ENCODE assay signal across 1 cellular context in the genomic region with DNA sequence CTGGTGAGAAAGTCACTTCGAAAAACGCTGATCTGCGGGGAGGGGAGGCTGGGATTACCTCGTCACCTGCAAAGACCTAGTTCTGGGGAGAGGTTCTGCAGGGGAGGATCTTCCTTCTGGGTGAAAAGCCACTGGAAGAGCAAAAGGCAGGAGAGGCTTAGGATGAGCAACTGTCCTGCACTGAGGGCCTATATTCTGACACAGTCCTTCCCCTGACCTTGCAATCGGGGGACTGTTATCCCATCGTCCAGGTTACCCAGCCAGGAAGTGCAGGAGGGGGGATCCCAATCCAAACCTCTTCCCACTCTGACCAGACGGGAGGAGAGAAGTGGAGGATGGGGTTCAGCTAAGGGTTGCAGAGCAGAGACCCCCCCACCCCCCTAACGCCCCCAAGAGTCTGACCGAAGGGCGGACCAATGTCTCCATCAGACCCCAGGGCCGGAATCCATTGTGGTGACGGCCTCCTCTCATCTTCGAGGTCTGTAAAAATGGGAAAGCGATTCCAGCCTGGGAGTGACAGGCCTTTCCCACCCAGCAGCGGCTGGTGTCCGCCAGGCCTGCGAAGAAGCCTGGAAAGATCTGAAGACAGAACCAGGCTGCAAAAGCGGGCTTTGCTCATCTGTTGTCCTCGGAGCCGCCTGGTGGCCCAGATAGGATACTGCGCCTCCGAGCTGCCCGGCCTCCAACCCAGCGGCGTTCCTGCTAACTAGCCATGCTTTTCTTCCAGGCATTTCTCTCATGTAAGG.
A peak's percentile ranks its signal among the peaks of the same experiment; 100 is the strongest.
TF ChIP-seq lines count a peak whose summit lies in the region.

No MANE protein-coding gene starts in this region.

TF ChIP-seq in K562, 482 proteins besides CTCF, POLR2A, EP300 and RAD21 (continued from another document and continues in another):
- TF ChIP-seq, protein P1, sequence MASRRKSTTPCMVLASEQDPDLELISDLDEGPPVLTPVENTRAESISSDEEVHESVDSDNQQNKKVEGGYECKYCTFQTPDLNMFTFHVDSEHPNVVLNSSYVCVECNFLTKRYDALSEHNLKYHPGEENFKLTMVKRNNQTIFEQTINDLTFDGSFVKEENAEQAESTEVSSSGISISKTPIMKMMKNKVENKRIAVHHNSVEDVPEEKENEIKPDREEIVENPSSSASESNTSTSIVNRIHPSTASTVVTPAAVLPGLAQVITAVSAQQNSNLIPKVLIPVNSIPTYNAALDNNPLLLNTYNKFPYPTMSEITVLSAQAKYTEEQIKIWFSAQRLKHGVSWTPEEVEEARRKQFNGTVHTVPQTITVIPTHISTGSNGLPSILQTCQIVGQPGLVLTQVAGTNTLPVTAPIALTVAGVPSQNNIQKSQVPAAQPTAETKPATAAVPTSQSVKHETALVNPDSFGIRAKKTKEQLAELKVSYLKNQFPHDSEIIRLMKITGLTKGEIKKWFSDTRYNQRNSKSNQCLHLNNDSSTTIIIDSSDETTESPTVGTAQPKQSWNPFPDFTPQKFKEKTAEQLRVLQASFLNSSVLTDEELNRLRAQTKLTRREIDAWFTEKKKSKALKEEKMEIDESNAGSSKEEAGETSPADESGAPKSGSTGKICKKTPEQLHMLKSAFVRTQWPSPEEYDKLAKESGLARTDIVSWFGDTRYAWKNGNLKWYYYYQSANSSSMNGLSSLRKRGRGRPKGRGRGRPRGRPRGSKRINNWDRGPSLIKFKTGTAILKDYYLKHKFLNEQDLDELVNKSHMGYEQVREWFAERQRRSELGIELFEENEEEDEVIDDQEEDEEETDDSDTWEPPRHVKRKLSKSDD (conservative IDR thresholded peaks at IDR 0.05; ENCODE audit: low read length), result no peak
- TF ChIP-seq, protein P2, sequence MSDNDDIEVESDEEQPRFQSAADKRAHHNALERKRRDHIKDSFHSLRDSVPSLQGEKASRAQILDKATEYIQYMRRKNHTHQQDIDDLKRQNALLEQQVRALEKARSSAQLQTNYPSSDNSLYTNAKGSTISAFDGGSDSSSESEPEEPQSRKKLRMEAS (CRISPR knock-in tag; IDR thresholded peaks at IDR 0.05), result peak; percentile 14; the same call in 1 of the 2 replicates
- no peak for TF ChIP-seq HNRNPUL1 (IDR thresholded peaks at IDR 0.05; ENCODE audit: low read length)
- TF ChIP-seq YY1 (IDR thresholded peaks at IDR 0.05; ENCODE audit: borderline replicate concordance in 1 of 3, control insufficient read depth in 1 of 3, extremely low read depth in 1 of 3, insufficient read depth in 3 of 3, insufficient read length in 1 of 3, insufficient replicate concordance in 2 of 3, low read depth in 1 of 3, low read length in 2 of 3), result no peak
- no peak for TF ChIP-seq RFX1 (IDR thresholded peaks at IDR 0.05)
- no peak for TF ChIP-seq RBM34 (IDR thresholded peaks at IDR 0.05; ENCODE audit: borderline replicate concordance, insufficient read depth, low read length)
- peak; percentile 48 for TF ChIP-seq TBP (optimal IDR thresholded peaks at IDR 0.05; ENCODE audit: low read depth, low read length)
- no peak for TF ChIP-seq DNMT1 (IDR thresholded peaks at IDR 0.05)
- TF ChIP-seq, protein P3, sequence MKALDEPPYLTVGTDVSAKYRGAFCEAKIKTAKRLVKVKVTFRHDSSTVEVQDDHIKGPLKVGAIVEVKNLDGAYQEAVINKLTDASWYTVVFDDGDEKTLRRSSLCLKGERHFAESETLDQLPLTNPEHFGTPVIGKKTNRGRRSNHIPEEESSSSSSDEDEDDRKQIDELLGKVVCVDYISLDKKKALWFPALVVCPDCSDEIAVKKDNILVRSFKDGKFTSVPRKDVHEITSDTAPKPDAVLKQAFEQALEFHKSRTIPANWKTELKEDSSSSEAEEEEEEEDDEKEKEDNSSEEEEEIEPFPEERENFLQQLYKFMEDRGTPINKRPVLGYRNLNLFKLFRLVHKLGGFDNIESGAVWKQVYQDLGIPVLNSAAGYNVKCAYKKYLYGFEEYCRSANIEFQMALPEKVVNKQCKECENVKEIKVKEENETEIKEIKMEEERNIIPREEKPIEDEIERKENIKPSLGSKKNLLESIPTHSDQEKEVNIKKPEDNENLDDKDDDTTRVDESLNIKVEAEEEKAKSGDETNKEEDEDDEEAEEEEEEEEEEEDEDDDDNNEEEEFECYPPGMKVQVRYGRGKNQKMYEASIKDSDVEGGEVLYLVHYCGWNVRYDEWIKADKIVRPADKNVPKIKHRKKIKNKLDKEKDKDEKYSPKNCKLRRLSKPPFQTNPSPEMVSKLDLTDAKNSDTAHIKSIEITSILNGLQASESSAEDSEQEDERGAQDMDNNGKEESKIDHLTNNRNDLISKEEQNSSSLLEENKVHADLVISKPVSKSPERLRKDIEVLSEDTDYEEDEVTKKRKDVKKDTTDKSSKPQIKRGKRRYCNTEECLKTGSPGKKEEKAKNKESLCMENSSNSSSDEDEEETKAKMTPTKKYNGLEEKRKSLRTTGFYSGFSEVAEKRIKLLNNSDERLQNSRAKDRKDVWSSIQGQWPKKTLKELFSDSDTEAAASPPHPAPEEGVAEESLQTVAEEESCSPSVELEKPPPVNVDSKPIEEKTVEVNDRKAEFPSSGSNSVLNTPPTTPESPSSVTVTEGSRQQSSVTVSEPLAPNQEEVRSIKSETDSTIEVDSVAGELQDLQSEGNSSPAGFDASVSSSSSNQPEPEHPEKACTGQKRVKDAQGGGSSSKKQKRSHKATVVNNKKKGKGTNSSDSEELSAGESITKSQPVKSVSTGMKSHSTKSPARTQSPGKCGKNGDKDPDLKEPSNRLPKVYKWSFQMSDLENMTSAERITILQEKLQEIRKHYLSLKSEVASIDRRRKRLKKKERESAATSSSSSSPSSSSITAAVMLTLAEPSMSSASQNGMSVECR (CRISPR knock-in tag; IDR thresholded peaks at IDR 0.05), result no peak
- no peak for TF ChIP-seq TRIM25 (IDR thresholded peaks at IDR 0.05; ENCODE audit: borderline replicate concordance)
- TF ChIP-seq RBBP5 (IDR thresholded peaks at IDR 0.05; ENCODE audit: borderline replicate concordance, insufficient read depth, low read length, poor library complexity, severe bottlenecking), result no peak
- TF ChIP-seq, protein P4, sequence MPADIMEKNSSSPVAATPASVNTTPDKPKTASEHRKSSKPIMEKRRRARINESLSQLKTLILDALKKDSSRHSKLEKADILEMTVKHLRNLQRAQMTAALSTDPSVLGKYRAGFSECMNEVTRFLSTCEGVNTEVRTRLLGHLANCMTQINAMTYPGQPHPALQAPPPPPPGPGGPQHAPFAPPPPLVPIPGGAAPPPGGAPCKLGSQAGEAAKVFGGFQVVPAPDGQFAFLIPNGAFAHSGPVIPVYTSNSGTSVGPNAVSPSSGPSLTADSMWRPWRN (IDR thresholded peaks at IDR 0.05; ENCODE audit: low read depth), result no peak
- no peak for TF ChIP-seq KDM5B (IDR thresholded peaks at IDR 0.05; ENCODE audit: insufficient replicate concordance, low read depth, low read length)
- TF ChIP-seq KLF10 (CRISPR knock-in tag; IDR thresholded peaks at IDR 0.05), result no peak
- TF ChIP-seq, protein P5, sequence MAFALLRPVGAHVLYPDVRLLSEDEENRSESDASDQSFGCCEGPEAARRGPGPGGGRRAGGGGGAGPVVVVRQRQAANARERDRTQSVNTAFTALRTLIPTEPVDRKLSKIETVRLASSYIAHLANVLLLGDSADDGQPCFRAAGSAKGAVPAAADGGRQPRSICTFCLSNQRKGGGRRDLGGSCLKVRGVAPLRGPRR (CRISPR knock-in tag; IDR thresholded peaks at IDR 0.05), result no peak
- TF ChIP-seq, protein P6, sequence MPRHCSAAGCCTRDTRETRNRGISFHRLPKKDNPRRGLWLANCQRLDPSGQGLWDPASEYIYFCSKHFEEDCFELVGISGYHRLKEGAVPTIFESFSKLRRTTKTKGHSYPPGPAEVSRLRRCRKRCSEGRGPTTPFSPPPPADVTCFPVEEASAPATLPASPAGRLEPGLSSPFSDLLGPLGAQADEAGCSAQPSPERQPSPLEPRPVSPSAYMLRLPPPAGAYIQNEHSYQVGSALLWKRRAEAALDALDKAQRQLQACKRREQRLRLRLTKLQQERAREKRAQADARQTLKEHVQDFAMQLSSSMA (CRISPR knock-in tag; IDR thresholded peaks at IDR 0.05), result no peak
- no peak for TF ChIP-seq MCM3 (IDR thresholded peaks at IDR 0.05)
- peak; percentile 37 to 79; a peak in 1 of 4 replicates for TF ChIP-seq TEAD1 (CRISPR knock-in tag; IDR thresholded peaks at IDR 0.05)
- TF ChIP-seq KDM4B (IDR thresholded peaks at IDR 0.05; ENCODE audit: borderline replicate concordance in 2 of 2, low read depth in 1 of 2), result 0 out of 4 replicates have a peak, but pooled peaks of 1 of the 2 experiments have one; percentile 27
- TF ChIP-seq FOXK2 (conservative IDR thresholded peaks at IDR 0.05 in 1 of 2, IDR thresholded peaks at IDR 0.05 in 1 of 2; ENCODE audit: low read depth in 2 of 2), result no peak
- no peak for TF ChIP-seq EHMT2 (IDR thresholded peaks at IDR 0.05)
- TF ChIP-seq PBX2 (CRISPR knock-in tag; IDR thresholded peaks at IDR 0.05; ENCODE audit: low read depth), result 0 out of 2 replicates have a peak, but pooled peaks have one; percentile 4
- TF ChIP-seq PBX2 (tag; conservative IDR thresholded peaks at IDR 0.05; ENCODE audit: low read depth), result no peak
- TF ChIP-seq MCM7 (IDR thresholded peaks at IDR 0.05), result no peak
- TF ChIP-seq, protein P7, sequence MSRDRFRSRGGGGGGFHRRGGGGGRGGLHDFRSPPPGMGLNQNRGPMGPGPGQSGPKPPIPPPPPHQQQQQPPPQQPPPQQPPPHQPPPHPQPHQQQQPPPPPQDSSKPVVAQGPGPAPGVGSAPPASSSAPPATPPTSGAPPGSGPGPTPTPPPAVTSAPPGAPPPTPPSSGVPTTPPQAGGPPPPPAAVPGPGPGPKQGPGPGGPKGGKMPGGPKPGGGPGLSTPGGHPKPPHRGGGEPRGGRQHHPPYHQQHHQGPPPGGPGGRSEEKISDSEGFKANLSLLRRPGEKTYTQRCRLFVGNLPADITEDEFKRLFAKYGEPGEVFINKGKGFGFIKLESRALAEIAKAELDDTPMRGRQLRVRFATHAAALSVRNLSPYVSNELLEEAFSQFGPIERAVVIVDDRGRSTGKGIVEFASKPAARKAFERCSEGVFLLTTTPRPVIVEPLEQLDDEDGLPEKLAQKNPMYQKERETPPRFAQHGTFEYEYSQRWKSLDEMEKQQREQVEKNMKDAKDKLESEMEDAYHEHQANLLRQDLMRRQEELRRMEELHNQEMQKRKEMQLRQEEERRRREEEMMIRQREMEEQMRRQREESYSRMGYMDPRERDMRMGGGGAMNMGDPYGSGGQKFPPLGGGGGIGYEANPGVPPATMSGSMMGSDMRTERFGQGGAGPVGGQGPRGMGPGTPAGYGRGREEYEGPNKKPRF (IDR thresholded peaks at IDR 0.05; ENCODE audit: low read depth, low read length), result no peak
- TF ChIP-seq, protein P8, sequence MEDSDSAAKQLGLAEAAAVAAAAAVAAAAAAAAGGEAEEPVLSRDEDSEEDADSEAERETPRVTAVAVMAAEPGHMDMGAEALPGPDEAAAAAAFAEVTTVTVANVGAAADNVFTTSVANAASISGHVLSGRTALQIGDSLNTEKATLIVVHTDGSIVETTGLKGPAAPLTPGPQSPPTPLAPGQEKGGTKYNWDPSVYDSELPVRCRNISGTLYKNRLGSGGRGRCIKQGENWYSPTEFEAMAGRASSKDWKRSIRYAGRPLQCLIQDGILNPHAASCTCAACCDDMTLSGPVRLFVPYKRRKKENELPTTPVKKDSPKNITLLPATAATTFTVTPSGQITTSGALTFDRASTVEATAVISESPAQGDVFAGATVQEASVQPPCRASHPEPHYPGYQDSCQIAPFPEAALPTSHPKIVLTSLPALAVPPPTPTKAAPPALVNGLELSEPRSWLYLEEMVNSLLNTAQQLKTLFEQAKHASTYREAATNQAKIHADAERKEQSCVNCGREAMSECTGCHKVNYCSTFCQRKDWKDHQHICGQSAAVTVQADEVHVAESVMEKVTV (CRISPR knock-in tag; IDR thresholded peaks at IDR 0.05), result peak; percentile 97
- no peak for TF ChIP-seq ATF7 (IDR thresholded peaks at IDR 0.05)
- no peak for TF ChIP-seq SIRT6 (IDR thresholded peaks at IDR 0.05; ENCODE audit: low read depth, low read length)
- no peak for TF ChIP-seq U2AF2 (optimal IDR thresholded peaks at IDR 0.05; ENCODE audit: low read depth, low read length)
- no peak for TF ChIP-seq MAFG (tag; conservative IDR thresholded peaks at IDR 0.05)
- TF ChIP-seq ZBTB5 (IDR thresholded peaks at IDR 0.05), result 0 out of 2 replicates have a peak, but pooled peaks have one; percentile 5
- TF ChIP-seq ZKSCAN8 (CRISPR knock-in tag; IDR thresholded peaks at IDR 0.05), result no peak
- TF ChIP-seq SRF (CRISPR knock-in tag; IDR thresholded peaks at IDR 0.05), result no peak
- no peak; the same call in 1 of the 2 replicates for TF ChIP-seq L3MBTL2 (IDR thresholded peaks at IDR 0.05)
